Comparison of ENCODE assay signal across 8 cellular contexts in the genomic region with DNA sequence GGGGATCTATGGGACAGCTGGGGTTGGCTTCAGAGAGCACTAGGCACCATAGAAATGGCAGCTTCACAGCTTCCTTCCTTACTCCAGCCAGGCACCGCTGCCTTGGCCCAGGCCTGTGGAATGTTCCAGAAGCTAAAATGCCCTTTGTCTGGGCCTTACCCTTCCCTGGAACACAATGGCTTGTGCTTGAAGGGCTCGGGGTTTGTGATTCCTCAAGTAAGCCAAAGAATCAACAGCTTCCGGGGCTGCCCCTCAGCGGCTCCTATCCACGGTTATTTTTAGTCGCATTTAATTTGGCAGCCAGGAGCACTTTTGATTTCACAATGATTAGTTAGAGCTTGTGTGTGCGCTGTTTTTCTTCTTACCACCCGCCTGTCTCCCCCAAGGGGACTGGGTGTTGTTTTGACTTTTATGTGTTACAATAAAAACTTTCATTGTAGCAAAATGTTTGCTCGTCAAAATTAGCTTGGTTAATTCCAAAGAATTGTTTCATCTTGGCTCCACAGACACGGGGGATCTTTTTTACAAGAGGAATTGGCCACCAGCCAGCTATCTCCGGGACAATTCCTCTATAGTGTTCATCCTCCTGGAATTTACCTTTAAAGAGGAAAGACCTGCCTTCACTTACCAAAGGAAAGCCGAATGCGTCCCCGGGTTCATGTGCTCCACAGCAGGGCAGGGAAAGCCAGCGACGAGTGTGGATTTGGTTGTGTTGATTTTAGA.
DNase-seq lines count a peak whose midpoint lies in the region; ATAC-seq and TF ChIP-seq lines count a peak whose summit lies in the region.

No MANE protein-coding gene starts in this region.

- H4K20me1 ChIP-seq in mammary epithelial cell (ENCODE audit: insufficient read depth, low read length): no peaks in the 10 kb centered on the region

- DNase-seq in AG20443 (ENCODE audit: low spot score) (peak; percentile 80), LoVo (ENCODE audit: low spot score) (peak; percentile 59), mammary epithelial cell (peak; percentile 65), mucosa of descending colon (peak in 1 of 3 donors; percentile 21), erythroblast (lab: John Stamatoyannopoulos, UW) (no peak), cortex of kidney (lab: John Stamatoyannopoulos, UW) (no peak), HPDE6-E6E7 (ENCODE audit: extremely low spot score) (no peak)

- TF ChIP-seq POLR2A in erythroblast (IDR thresholded peaks at IDR 0.05; ENCODE audit: low read length): no peak

- no peaks in the 10 kb centered on the region for H3K79me2 ChIP-seq in mammary epithelial cell (ENCODE audit: insufficient read depth, low read length)

- H3K9me3 ChIP-seq in mammary epithelial cell (replicated peaks; ENCODE audit: insufficient read depth, low read length): no peaks in the 10 kb centered on the region
- no peaks in the 10 kb centered on the region for H3K9me3 ChIP-seq in mucosa of descending colon

- H3K4me3 ChIP-seq in mammary epithelial cell (replicated peaks in 1 of 3; ENCODE audit: insufficient read depth in 1 of 3, low read depth in 2 of 3, low read length in 3 of 3) (no peak overlapping the region), mucosa of descending colon (no peak overlapping the region)

- H2AFZ ChIP-seq in mammary epithelial cell (ENCODE audit: low read depth, low read length): peak overlapping the region; percentile 71

- CTCF ChIA-PET in mammary epithelial cell (lab: Charles Lee; ENCODE audit: low non-redundant PET): no interaction called here

- intact Hi-C loops in mammary epithelial cell (cut with micrococcal nuclease) (loop anchor here (1.0 to 2.0 kb wide), 2 partner anchors 73 to 172 kb away; a partner anchor contains a TSS), mucosa of descending colon (cut with DNase I, micrococcal nuclease) (no loop called here)

- dilution Hi-C loops in mammary epithelial cell (cut with HindIII; ENCODE audit: low sequenced_read_pairs): no loop called here

- TF ChIP-seq CTCF in mammary epithelial cell (conservative IDR thresholded peaks at IDR 0.05 in 1 of 2, IDR thresholded peaks at IDR 0.05 in 1 of 2; ENCODE audit: extremely low read depth in 1 of 2, insufficient read depth in 1 of 2, low read depth in 1 of 2, low read length in 2 of 2): no peak
- TF ChIP-seq CTCF in mucosa of descending colon (IDR thresholded peaks at IDR 0.05): no peak

- no peaks in the 10 kb centered on the region for H3K36me3 ChIP-seq in mammary epithelial cell (ENCODE audit: insufficient read depth, low read length)
- H3K36me3 ChIP-seq in mucosa of descending colon (ENCODE audit: low read depth): no peaks in the 10 kb centered on the region

- BruUV-seq in mammary epithelial cell (replicated peaks; lab: Mats Ljungman, UMichigan): no TSS peak

- H3K9ac ChIP-seq in mammary epithelial cell (ENCODE audit: insufficient read depth, low read length): no peak overlapping the region

- peaks cover 11% of the 10 kb centered on the region for H3K27me3 ChIP-seq in mammary epithelial cell (ENCODE audit: insufficient read depth, low read length)

- peak overlapping the region; percentile 38 for H3K27ac ChIP-seq in mammary epithelial cell (ENCODE audit: insufficient read depth, low read depth, low read length)

- H3K4me2 ChIP-seq in mammary epithelial cell (ENCODE audit: insufficient read depth, low read depth, low read length): peak overlapping the region; percentile 66

- H3K4me1 ChIP-seq in mammary epithelial cell (ENCODE audit: insufficient read depth, low read length) (peaks cover 24% of the 10 kb centered on the region), mucosa of descending colon (ENCODE audit: low read depth) (peaks cover 11% of the 10 kb centered on the region)

- ATAC-seq in mucosa of descending colon (peak; percentile 22), GM19463 (IDR thresholded peaks at IDR 0.05; ENCODE audit: unreplicated experiment) (no peak)

- in situ Hi-C loops in mammary epithelial cell (cut with MboI; ENCODE audit: low sequenced_read_pairs in 2 of 2): no loop called here

- WGBS in mammary epithelial cell (ENCODE audit: low coverage, missing lambda C conversion rate): under 1% methylated on average over 16 of the region's 16 CpGs

Comparison
In these comparisons a context has a peak if more than half of its experiments do, and no peak if none do; other contexts are left out.
1. DNase-seq: peak in AG20443 (single experiment), LoVo (single experiment) and mammary epithelial cell (single experiment); none in erythroblast (0 of 2), cortex of kidney (single experiment) and HPDE6-E6E7 (single experiment).